Comparison of ENCODE assay signal across 25 cellular contexts in the genomic region with DNA sequence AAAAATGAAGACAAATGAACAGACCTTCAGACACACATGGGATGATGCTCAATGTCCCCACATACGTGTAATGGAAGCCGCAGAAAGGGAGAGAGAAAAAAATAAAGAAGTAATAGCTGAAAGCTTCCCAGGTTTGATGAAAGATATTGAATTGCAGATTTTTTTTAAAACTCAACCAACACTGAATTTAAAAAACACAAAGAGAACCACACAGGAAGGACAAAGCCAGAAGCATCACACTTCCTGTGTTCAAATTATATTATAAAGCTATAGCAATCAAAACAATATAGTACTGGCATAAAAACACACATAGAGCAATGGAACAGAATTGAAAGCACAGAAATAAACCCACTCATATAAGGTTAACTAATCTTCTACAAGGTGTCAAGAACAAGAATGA. TPM values are rescaled to one million over a fixed set of nuclear protein-coding genes. Genes with fewer than 3 reads are reported as not detected.
"Had no signal": no experiment of that assay in that cellular context is flagged by ENCODE, and none has a peak within 500 bp of the region (broad histone marks: within the 10 kb centered on the region; RNA-seq: fewer than 3 reads in every experiment).

No MANE protein-coding gene starts in this region.

- H3K27ac ChIP-seq: hepatocyte, lower lobe of right lung, neural progenitor cell, SK-N-MC, stomach, suprapubic skin, tibial nerve had no signal

- H3K4me3 ChIP-seq: hepatocyte, lower lobe of right lung, neural progenitor cell, SK-N-MC, stomach, suprapubic skin, tibial nerve had no signal

- H3K27ac Mint-ChIP-seq: brain; dendritic cell treated with granulocyte-macrophage colony-stimulating factor and Interleukin-4, amounts not matched to agents 40 ng/mL and 50 ng/mL, for 4 days; immature natural killer cell; neural progenitor cell; stimulated activated memory B cell treated with anti-CD40 and anti-IgM and Interleukin-4, amounts not matched to agents 10 μg/mL and 1 μg/mL and 100 μg/mL, for 72 hours had no signal

- H3K27me3 ChIP-seq: hepatocyte, neural progenitor cell, stomach, suprapubic skin, tibial nerve had no signal

- H3K4me1 ChIP-seq: tibial nerve had no signal

- H3K4me3 Mint-ChIP-seq: brain; dendritic cell treated with granulocyte-macrophage colony-stimulating factor and Interleukin-4, amounts not matched to agents 40 ng/mL and 50 ng/mL, for 4 days; immature natural killer cell; naive B cell; neural progenitor cell; stimulated activated memory B cell treated with anti-CD40 and anti-IgM and Interleukin-4, amounts not matched to agents 10 μg/mL and 1 μg/mL and 100 μg/mL, for 72 hours had no signal

- H3K36me3 Mint-ChIP-seq: brain; immature natural killer cell; naive B cell; neural progenitor cell; stimulated activated memory B cell treated with anti-CD40 and anti-IgM and Interleukin-4, amounts not matched to agents 10 μg/mL and 1 μg/mL and 100 μg/mL, for 72 hours had no signal

- H3K9me3 Mint-ChIP-seq: dendritic cell treated with granulocyte-macrophage colony-stimulating factor and Interleukin-4, amounts not matched to agents 40 ng/mL and 50 ng/mL, for 4 days; immature natural killer cell; neural progenitor cell; stimulated activated memory B cell treated with anti-CD40 and anti-IgM and Interleukin-4, amounts not matched to agents 10 μg/mL and 1 μg/mL and 100 μg/mL, for 72 hours had no signal

- H3K27me3 Mint-ChIP-seq: dendritic cell treated with granulocyte-macrophage colony-stimulating factor and Interleukin-4, amounts not matched to agents 40 ng/mL and 50 ng/mL, for 4 days had no signal

- DNase-seq: activated CD4-positive, alpha-beta T cell treated with anti-CD3 and anti-CD28 coated beads for 4 hours; activated gamma-delta T cell; anterior cingulate cortex; effector CD4-positive, alpha-beta T cell; erythroblast; foreskin fibroblast; immature natural killer cell; lower lobe of right lung; naive B cell; posterior cingulate gyrus; small intestine; stomach; SW 1271; T-helper 9 cell had no signal

- H3K9me3 ChIP-seq: lower lobe of right lung, stomach, suprapubic skin, tibial nerve had no signal

- H3K4me1 Mint-ChIP-seq: brain had no signal

- ATAC-seq: left lobe of liver; lower lobe of right lung; sciatic nerve; stimulated activated memory B cell treated with anti-CD40 and anti-IgM and Interleukin-4, amounts not matched to agents 10 μg/mL and 1 μg/mL and 100 μg/mL, for 72 hours had no signal

- H3K36me3 ChIP-seq: lower lobe of right lung, neural progenitor cell, stomach, suprapubic skin, tibial nerve had no signal

RNA-seq across cellular contexts. Expression of a gene that starts 26.5 kb away (rescaled TPM):
- total RNA-seq: fibroblast of lung, tibial nerve had no signal
- polyA plus RNA-seq: fibroblast of lung had no signal
